Comparison of ENCODE assay signal across 6 cellular contexts in the genomic region with DNA sequence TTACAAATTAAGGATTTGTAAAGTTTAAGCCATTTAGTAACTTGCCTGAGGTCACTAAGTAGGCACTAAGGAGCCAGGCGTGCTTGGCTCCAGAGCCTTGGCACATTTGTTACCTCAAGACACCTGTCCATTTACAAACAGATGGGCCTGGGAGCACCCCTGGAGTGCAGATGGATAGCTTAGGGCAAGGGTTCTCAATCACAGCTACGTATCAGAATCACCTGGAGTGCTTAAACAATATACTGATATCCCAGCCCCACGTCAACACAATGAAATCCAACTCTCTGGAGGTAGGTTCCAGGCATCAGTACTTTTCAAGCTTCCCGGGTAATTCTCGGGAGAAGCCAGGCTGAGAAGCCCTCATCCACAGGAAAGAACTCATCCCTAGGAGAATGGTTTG. TPM values are rescaled to one million over a fixed set of nuclear protein-coding genes. Genes with fewer than 3 reads are reported as not detected.
"Had no signal": no experiment of that assay in that cellular context is flagged by ENCODE, and none has a peak within 500 bp of the region (broad histone marks: within the 10 kb centered on the region; RNA-seq: fewer than 3 reads in every experiment).

No MANE protein-coding gene starts in this region.

- H3K4me2 ChIP-seq: GM23338 had no signal

- DNase-seq: H9, HCEC 1CT had no signal

- H3K4me3 ChIP-seq: GM23338 had no signal

- H2AFZ ChIP-seq: GM23338 had no signal

- ATAC-seq: GM23338, HepG2 had no signal

RNA-seq across cellular contexts. Expression of gene SLC8A3, which starts 45.4 kb away (rescaled TPM):
- total RNA-seq: HT-29 had no signal
- polyA plus RNA-seq: IgD-negative memory B cell had no signal
